15 cellular contexts compared by ENCODE assay signal in the genomic region with DNA sequence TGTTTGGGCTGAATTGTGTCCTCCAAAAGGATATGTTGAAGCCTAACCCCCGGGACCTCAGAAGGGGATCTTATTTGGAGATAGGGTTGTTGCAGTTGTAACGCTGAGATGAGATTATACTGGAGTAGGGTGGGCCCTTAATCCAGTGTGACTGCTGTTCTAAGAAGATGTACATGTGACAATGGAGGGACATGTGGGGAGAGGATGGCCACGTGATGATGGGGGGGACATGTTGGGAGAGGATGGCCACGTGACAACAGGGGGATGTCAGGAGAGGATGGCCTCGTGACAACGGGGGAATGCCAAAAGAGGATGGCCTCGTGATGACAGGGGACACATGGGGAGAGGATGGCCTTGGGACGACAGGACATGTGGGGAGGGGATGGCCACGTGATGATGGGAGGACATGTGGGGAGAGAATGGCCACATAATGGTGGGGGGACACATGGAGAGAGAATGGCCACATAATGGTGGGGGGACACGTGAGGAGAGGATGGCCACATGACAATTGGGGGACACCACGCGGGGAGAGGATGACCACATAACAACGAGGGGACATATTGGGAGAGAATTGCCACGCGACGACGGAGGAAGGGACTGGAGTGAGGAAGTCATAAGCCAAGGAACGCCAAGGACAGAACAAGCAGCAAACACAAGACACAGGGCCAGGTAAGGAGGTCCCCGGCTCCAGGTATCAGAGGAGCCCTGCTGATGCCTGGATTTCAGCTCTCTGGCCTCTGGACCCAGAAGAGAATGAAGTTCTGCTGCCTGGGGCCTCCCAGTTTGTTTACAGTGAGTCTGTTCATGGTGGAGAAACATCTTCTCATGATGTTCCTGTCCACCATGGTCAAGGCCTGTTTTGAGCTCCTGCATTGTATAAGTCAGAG. TPM values are rescaled to one million over a fixed set of nuclear protein-coding genes. Genes with fewer than 3 reads are reported as not detected.
DNase-seq lines count a peak whose midpoint lies in the region; FAIRE-seq and TF ChIP-seq lines count a peak whose summit lies in the region.
"Had no signal": no experiment of that assay in that cellular context is flagged by ENCODE, and none has a peak within 500 bp of the region (broad histone marks: within the 10 kb centered on the region; RNA-seq: fewer than 3 reads in every experiment).

No MANE protein-coding gene starts in this region.

- H3K4me3 Mint-ChIP-seq in T-helper 2 cell treated with Interferon-gamma antibody and Interleukin-4, amounts not matched to agents 5 μg/mL and 100 μg/mL, for 36 hours, result no peak overlapping the region

- no peak for DNase-seq in T-helper 2 cell treated with Interferon-gamma antibody and Interleukin-4, amounts not matched to agents 5 μg/mL and 100 μg/mL, for 36 hours (ENCODE audit: low spot score)
- DNase-seq in T-helper 2 cell, result no peak
- no peak for DNase-seq in PC-9
- DNase-seq in endothelial cell of umbilical vein (ENCODE audit: low read depth, low spot score), result no peak
- no peak for DNase-seq in trophoblast cell
- no peak for DNase-seq in effector CD4-positive, alpha-beta T cell
- no peak for DNase-seq in activated CD8-positive, alpha-beta memory T cell treated with anti-CD3 and anti-CD28 coated beads, Interleukin-2, amount 50 U/mL, for 48 hours
- no peak for DNase-seq in stimulated activated CD4-positive, alpha-beta T cell treated with anti-CD3 and anti-CD28 coated beads, Interleukin-15, amount 100 ng/mL, for 24 hours
- DNase-seq: amniotic stem cell, naive B cell, NCI-H1105, T1000 had no signal

- H3K9me3 ChIP-seq in PC-9 (ENCODE audit: insufficient read depth, low read depth) (no peaks in the 10 kb centered on the region), endothelial cell of umbilical vein (replicated peaks; ENCODE audit: control insufficient read depth, insufficient read depth, low read length) (no peaks in the 10 kb centered on the region), trophoblast cell (ENCODE audit: insufficient read depth, low read depth, low read length) (peaks cover 10% of the 10 kb centered on the region)
- H3K9me3 ChIP-seq: thoracic aorta had no signal

- no peak overlapping the region for H3K9ac ChIP-seq in endothelial cell of umbilical vein (replicated peaks; ENCODE audit: extremely low read depth, insufficient read depth, low read length)
- no peak overlapping the region for H3K9ac ChIP-seq in trophoblast cell (ENCODE audit: low read length)

- H4K20me1 ChIP-seq in PC-9 (ENCODE audit: insufficient read depth) (0 out of 2 replicates have a peak, but pooled peaks cover 4% of the 10 kb centered on the region), endothelial cell of umbilical vein (replicated peaks; ENCODE audit: control insufficient read depth, extremely low read depth, insufficient read depth, low read length) (no peaks in the 10 kb centered on the region)

- no peaks in the 10 kb centered on the region for H3K9me2 ChIP-seq in PC-9 (ENCODE audit: insufficient read depth)

- no peak overlapping the region for H3K23ac ChIP-seq in trophoblast cell (ENCODE audit: low read length)

- no peak for TF ChIP-seq CTCF in PC-9 (conservative IDR thresholded peaks at IDR 0.05)
- TF ChIP-seq CTCF in endothelial cell of umbilical vein (IDR thresholded peaks at IDR 0.05; ENCODE audit: extremely low read depth in 1 of 2, insufficient read depth in 1 of 2, low read depth in 1 of 2, low read length in 2 of 2), result no peak

- dilution Hi-C loops in endothelial cell of umbilical vein (cut with MboI; ENCODE audit: extremely low pct_ligation_motif_present, low sequenced_read_pairs), result no loop called here

- no peaks in the 10 kb centered on the region for H3K27me3 ChIP-seq in PC-9 (ENCODE audit: insufficient read depth, low read depth)
- no peaks in the 10 kb centered on the region for H3K27me3 ChIP-seq in endothelial cell of umbilical vein (ENCODE audit: control insufficient read depth in 2 of 2, insufficient read depth in 2 of 2, low read length in 2 of 2)
- H3K27me3 ChIP-seq in trophoblast cell (ENCODE audit: insufficient read depth, low read length), result no peaks in the 10 kb centered on the region

- H3K27me3 Mint-ChIP-seq in T-helper 2 cell treated with Interferon-gamma antibody and Interleukin-4, amounts not matched to agents 5 μg/mL and 100 μg/mL, for 36 hours (ENCODE audit: low read depth), result no peaks in the 10 kb centered on the region
- H3K27me3 Mint-ChIP-seq: naive B cell had no signal

- POLR2A ChIA-PET in PC-9 (lab: Charles Lee; ENCODE audit: unreplicated experiment), result no interaction called here
- POLR2A ChIA-PET in endothelial cell of umbilical vein (lab: Charles Lee), result no interaction called here

- CTCF ChIA-PET in PC-9 (lab: Charles Lee) (no interaction called here), endothelial cell of umbilical vein (lab: Charles Lee) (interaction anchor here (0.8 kb wide), 1 partner anchor 28 kb away, joined by 3 read pairs; no protein-coding TSS in a partner anchor)

- H3K36me3 ChIP-seq in PC-9 (ENCODE audit: low read depth) (no peaks in the 10 kb centered on the region), endothelial cell of umbilical vein (ENCODE audit: control insufficient read depth in 2 of 2, extremely low read depth in 1 of 2, insufficient read depth in 2 of 2, low read length in 2 of 2) (no peaks in the 10 kb centered on the region), trophoblast cell (ENCODE audit: control insufficient read depth in 1 of 2, insufficient read depth in 2 of 2, low read length in 2 of 2) (peaks cover 3 to 6% of the 10 kb centered on the region in 2 experiments)
- H3K36me3 ChIP-seq: thoracic aorta had no signal

- H4K8ac ChIP-seq in trophoblast cell (ENCODE audit: low read depth, low read length), result no peak overlapping the region

- H3K4me3 ChIP-seq in PC-9 (no peak overlapping the region), endothelial cell of umbilical vein (replicated peaks in 1 of 3; ENCODE audit: insufficient read depth in 1 of 3, low read depth in 1 of 3, low read length in 3 of 3) (no peak overlapping the region), trophoblast cell (ENCODE audit: low read depth, low read length) (no peak overlapping the region)
- H3K4me3 ChIP-seq: thoracic aorta had no signal

- H3K36me3 Mint-ChIP-seq in T-helper 2 cell treated with Interferon-gamma antibody and Interleukin-4, amounts not matched to agents 5 μg/mL and 100 μg/mL, for 36 hours (ENCODE audit: low read depth), result peaks cover 15% of the 10 kb centered on the region

- no peak for FAIRE-seq in endothelial cell of umbilical vein (lab: Jason Lieb, UNC)
- FAIRE-seq: A204.1, islet of Langerhans had no signal

- peaks cover 37% of the 10 kb centered on the region for H3K4me1 ChIP-seq in PC-9 (replicated peaks; ENCODE audit: insufficient read depth)
- peaks cover 50% of the 10 kb centered on the region for H3K4me1 ChIP-seq in endothelial cell of umbilical vein (ENCODE audit: control insufficient read depth, extremely low read depth, insufficient read depth, low read length)
- peaks cover 16 to 30% of the 10 kb centered on the region in 2 experiments for H3K4me1 ChIP-seq in trophoblast cell (ENCODE audit: control insufficient read depth in 1 of 2, insufficient read depth in 2 of 2, low read length in 2 of 2)

- peaks cover 63% of the 10 kb centered on the region for H3K4me1 Mint-ChIP-seq in T-helper 2 cell treated with Interferon-gamma antibody and Interleukin-4, amounts not matched to agents 5 μg/mL and 100 μg/mL, for 36 hours (ENCODE audit: low read depth)

- no TSS peak for BruUV-seq in PC-9 (replicated peaks; lab: Mats Ljungman, UMichigan)
- BruUV-seq in endothelial cell of umbilical vein (replicated peaks; lab: Mats Ljungman, UMichigan), result no TSS peak

- H2BK5ac ChIP-seq in trophoblast cell (ENCODE audit: low read depth, low read length, poor library complexity), result no peak overlapping the region

- H3K18ac ChIP-seq in trophoblast cell (ENCODE audit: low read length), result no peak overlapping the region

- WGBS in trophoblast cell (ENCODE audit: extremely low coverage, insufficient coverage, insufficient read length), result no CpG with 5 or more reads among the region's 19 CpGs

- no peak overlapping the region for H4K12ac ChIP-seq in trophoblast cell (ENCODE audit: low read depth, low read length)

- H3K9me3 Mint-ChIP-seq in T-helper 2 cell treated with Interferon-gamma antibody and Interleukin-4, amounts not matched to agents 5 μg/mL and 100 μg/mL, for 36 hours, result peaks cover 3% of the 10 kb centered on the region

- peaks cover 12% of the 10 kb centered on the region; the same call in 1 of the 2 replicates for H3F3A ChIP-seq in PC-9 (ENCODE audit: insufficient read depth, low read depth)

- TF ChIP-seq POLR2A in endothelial cell of umbilical vein (IDR thresholded peaks at IDR 0.05; ENCODE audit: low read depth, low read length), result no peak

- H3K27ac ChIP-seq in PC-9 (no peak overlapping the region), endothelial cell of umbilical vein (ENCODE audit: insufficient read depth, low read depth, low read length) (peak overlapping the region; percentile 79), trophoblast cell (ENCODE audit: low read depth, low read length) (no peak overlapping the region)

- H4K91ac ChIP-seq in trophoblast cell (ENCODE audit: low read depth, low read length), result no peak overlapping the region

- no peaks in the 10 kb centered on the region for H3K9me1 ChIP-seq in endothelial cell of umbilical vein (replicated peaks; ENCODE audit: control insufficient read depth, extremely low read depth, insufficient read depth, low read length)

- H2BK120ac ChIP-seq in trophoblast cell (ENCODE audit: insufficient read depth, low read length, poor library complexity), result no peak overlapping the region

- no peak overlapping the region for H3K14ac ChIP-seq in trophoblast cell (ENCODE audit: low read length)

- H2BK12ac ChIP-seq in trophoblast cell (ENCODE audit: low read length), result no peak overlapping the region

- H3K79me2 ChIP-seq in PC-9 (ENCODE audit: low read depth) (peaks cover 87% of the 10 kb centered on the region), endothelial cell of umbilical vein (ENCODE audit: control insufficient read depth, insufficient read depth, low read length) (peaks cover 97% of the 10 kb centered on the region), trophoblast cell (ENCODE audit: control insufficient read depth, insufficient read depth, low read length, poor library complexity) (peaks cover 3% of the 10 kb centered on the region)

- H3K27ac Mint-ChIP-seq in T-helper 2 cell treated with Interferon-gamma antibody and Interleukin-4, amounts not matched to agents 5 μg/mL and 100 μg/mL, for 36 hours, result peak overlapping the region; percentile 9

- H2AFZ ChIP-seq in PC-9 (no peak overlapping the region), endothelial cell of umbilical vein (ENCODE audit: low read depth, low read length) (no peak overlapping the region), trophoblast cell (ENCODE audit: insufficient read depth, low read length, poor library complexity) (no peak overlapping the region)

- peak overlapping the region; percentile 26; the same call in 1 of the 2 replicates for H3K4me2 ChIP-seq in PC-9
- H3K4me2 ChIP-seq in endothelial cell of umbilical vein (ENCODE audit: insufficient read depth, low read length), result no peak overlapping the region
- no peak overlapping the region for H3K4me2 ChIP-seq in trophoblast cell (ENCODE audit: low read length)

- peak overlapping the region; percentile 13 for H2AK5ac ChIP-seq in trophoblast cell (ENCODE audit: low read length)

- H3K79me1 ChIP-seq in trophoblast cell (ENCODE audit: low read length), result peaks cover 13% of the 10 kb centered on the region

- H3K4ac ChIP-seq in trophoblast cell (ENCODE audit: low read depth, low read length), result no peak overlapping the region

- intact Hi-C loops in PC-9 (cut with micrococcal nuclease; ENCODE audit: unreplicated experiment), result no loop called here
- intact Hi-C loops in endothelial cell of umbilical vein (cut with micrococcal nuclease), result no loop called here

RNA-seq across cellular contexts. Expression of gene SYNJ2, which starts 29.2 kb away (rescaled TPM):
- total RNA-seq in PC-9 (2021) (30.3 and 39.4 TPM in 2 replicates), endothelial cell of umbilical vein (71.8 and 78.2 TPM in 2 replicates)
- 32.4 and 35.1 TPM in 2 replicates for polyA plus RNA-seq in endothelial cell of umbilical vein
- polyA plus RNA-seq in endothelial cell of umbilical vein (2011; cell fraction: cytosol; rRNA removed), result 42.1 and 44.6 TPM in 2 replicates
- polyA plus RNA-seq in endothelial cell of umbilical vein (2011; cell fraction: nucleus; rRNA removed), result 85.0 and 90.0 TPM in 2 replicates
- 28.3 and 54.5 TPM in 2 replicates for polyA plus RNA-seq in endothelial cell of umbilical vein (2012)
- polyA minus RNA-seq in endothelial cell of umbilical vein, result 76.8 and 82.3 TPM in 2 replicates
- polyA minus RNA-seq in endothelial cell of umbilical vein (2011; cell fraction: cytosol; rRNA and poly(A)+ RNA removed), result 12.2 TPM
- polyA minus RNA-seq in endothelial cell of umbilical vein (2011; cell fraction: nucleus; rRNA and poly(A)+ RNA removed), result 77.9 and 82.2 TPM in 2 replicates
- polyA plus RNA-seq in trophoblast cell (2013), result 22.0 and 25.0 TPM in 2 replicates
